ENCODE assay signal across 1 cellular context in the genomic region with DNA sequence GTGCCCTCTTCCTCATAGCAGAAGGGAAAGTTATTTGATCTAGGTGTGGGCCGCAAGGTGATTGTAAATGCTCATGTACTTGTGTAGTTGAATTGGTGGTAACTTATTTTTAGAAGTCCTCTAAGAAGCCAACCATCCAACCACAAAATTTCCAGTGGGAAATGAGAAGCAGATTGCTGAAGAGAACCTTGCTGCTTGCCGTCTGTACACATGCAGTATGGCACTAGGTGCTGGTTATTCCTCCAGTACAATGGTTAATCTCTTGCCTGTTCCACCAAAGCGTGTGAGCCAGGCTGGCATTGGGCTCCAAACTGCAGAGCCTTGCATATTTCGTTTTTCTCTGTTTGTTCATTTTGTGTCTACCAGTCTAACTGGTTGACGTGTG.
TF ChIP-seq lines count a peak whose summit lies in the region.

No MANE protein-coding gene starts in this region.

TF ChIP-seq in HepG2, 621 proteins besides CTCF, POLR2A, EP300 and RAD21 (continued from another document):
- TF ChIP-seq E2F2 (CRISPR knock-in tag; IDR thresholded peaks at IDR 0.05; ENCODE audit: borderline replicate concordance) (no peak), HNRNPLL (IDR thresholded peaks at IDR 0.05; ENCODE audit: low read depth, low read length, poor library complexity, severe bottlenecking) (no peak), ZNF572 (CRISPR knock-in tag; IDR thresholded peaks at IDR 0.05) (no peak), KLF16 (CRISPR knock-in tag; IDR thresholded peaks at IDR 0.05) (no peak), RELA (CRISPR knock-in tag; IDR thresholded peaks at IDR 0.05) (no peak), NFYC (CRISPR knock-in tag; IDR thresholded peaks at IDR 0.05) (no peak)
- TF ChIP-seq, protein P1, sequence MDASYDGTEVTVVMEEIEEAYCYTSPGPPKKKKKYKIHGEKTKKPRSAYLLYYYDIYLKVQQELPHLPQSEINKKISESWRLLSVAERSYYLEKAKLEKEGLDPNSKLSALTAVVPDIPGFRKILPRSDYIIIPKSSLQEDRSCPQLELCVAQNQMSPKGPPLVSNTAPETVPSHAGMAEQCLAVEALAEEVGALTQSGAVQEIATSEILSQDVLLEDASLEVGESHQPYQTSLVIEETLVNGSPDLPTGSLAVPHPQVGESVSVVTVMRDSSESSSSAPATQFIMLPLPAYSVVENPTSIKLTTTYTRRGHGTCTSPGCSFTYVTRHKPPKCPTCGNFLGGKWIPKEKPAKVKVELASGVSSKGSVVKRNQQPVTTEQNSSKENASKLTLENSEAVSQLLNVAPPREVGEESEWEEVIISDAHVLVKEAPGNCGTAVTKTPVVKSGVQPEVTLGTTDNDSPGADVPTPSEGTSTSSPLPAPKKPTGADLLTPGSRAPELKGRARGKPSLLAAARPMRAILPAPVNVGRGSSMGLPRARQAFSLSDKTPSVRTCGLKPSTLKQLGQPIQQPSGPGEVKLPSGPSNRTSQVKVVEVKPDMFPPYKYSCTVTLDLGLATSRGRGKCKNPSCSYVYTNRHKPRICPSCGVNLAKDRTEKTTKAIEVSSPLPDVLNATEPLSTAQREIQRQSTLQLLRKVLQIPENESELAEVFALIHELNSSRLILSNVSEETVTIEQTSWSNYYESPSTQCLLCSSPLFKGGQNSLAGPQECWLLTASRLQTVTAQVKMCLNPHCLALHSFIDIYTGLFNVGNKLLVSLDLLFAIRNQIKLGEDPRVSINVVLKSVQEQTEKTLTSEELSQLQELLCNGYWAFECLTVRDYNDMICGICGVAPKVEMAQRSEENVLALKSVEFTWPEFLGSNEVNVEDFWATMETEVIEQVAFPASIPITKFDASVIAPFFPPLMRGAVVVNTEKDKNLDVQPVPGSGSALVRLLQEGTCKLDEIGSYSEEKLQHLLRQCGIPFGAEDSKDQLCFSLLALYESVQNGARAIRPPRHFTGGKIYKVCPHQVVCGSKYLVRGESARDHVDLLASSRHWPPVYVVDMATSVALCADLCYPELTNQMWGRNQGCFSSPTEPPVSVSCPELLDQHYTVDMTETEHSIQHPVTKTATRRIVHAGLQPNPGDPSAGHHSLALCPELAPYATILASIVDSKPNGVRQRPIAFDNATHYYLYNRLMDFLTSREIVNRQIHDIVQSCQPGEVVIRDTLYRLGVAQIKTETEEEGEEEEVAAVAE (CRISPR knock-in tag; IDR thresholded peaks at IDR 0.05; ENCODE audit: borderline replicate concordance): no peak
- TF ChIP-seq, protein P2, sequence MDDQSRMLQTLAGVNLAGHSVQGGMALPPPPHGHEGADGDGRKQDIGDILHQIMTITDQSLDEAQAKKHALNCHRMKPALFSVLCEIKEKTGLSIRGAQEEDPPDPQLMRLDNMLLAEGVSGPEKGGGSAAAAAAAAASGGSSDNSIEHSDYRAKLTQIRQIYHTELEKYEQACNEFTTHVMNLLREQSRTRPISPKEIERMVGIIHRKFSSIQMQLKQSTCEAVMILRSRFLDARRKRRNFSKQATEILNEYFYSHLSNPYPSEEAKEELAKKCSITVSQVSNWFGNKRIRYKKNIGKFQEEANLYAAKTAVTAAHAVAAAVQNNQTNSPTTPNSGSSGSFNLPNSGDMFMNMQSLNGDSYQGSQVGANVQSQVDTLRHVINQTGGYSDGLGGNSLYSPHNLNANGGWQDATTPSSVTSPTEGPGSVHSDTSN (CRISPR knock-in tag; IDR thresholded peaks at IDR 0.05; ENCODE audit: borderline replicate concordance): no peak
